14 cellular contexts compared by ENCODE assay signal in the genomic region with DNA sequence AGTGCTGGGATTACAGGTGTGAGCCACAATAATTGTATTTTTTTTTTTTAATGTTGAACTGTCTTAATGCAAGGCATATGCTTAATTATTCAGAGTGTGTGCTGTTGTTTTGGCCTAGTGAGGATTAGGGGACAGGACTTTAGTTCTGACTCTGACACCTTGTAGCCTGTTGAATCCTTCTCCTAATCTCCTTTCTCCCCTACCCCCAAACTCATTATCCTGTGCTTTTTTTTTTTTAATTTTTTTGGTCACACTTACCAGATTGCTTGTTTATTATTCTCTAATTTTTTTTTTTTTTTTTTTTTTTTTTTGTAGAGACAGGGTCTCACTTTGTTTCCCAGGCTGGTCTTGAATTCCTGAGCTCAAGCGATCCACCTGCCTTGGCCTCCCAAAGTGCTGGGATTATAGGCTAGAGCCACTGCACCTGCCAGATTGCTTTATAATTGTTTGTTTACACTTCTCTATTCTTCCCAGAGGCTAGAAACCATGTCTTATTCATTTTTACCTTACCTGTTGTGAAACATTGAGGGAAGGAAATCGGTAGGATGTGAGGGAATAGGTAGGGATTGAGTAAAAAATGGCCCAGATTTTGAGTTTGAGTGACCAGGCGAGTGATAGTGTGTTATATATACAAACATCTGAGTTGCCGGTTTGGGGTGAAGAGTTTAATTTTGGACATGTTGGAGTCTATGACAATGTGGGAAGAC. TPM values are rescaled to one million over a fixed set of nuclear protein-coding genes. Genes with fewer than 3 reads are reported as not detected.
DNase-seq lines count a peak whose midpoint lies in the region; ATAC-seq, FAIRE-seq and TF ChIP-seq lines count a peak whose summit lies in the region.
"Had no signal": no experiment of that assay in that cellular context is flagged by ENCODE, and none has a peak within 500 bp of the region (broad histone marks: within the 10 kb centered on the region; RNA-seq: fewer than 3 reads in every experiment).

No MANE protein-coding gene starts in this region.

- in situ Hi-C loops in GM12878 (cut with MboI), result no loop called here

- peaks cover 69% of the 10 kb centered on the region for H3K79me2 ChIP-seq in GM12878 (ENCODE audit: control insufficient read depth, insufficient read depth, low read length)

- no peak for FAIRE-seq in GM12878 (lab: Jason Lieb, UNC)
- FAIRE-seq: HTR-8/SVneo had no signal

- TF ChIP-seq CTCF in GM12878 (IDR thresholded peaks at IDR 0.05 in 2 of 3, conservative IDR thresholded peaks at IDR 0.05 in 1 of 3; ENCODE audit: control insufficient read depth in 2 of 3, extremely low read depth in 1 of 3, insufficient read depth in 1 of 3, low read depth in 3 of 3, low read length in 3 of 3) (no peak), neutrophil (IDR thresholded peaks at IDR 0.05) (no peak), lower leg skin (IDR thresholded peaks at IDR 0.05) (no peak)

- RAD21 ChIA-PET in GM12878 (lab: Charles Lee; ENCODE audit: unreplicated experiment), result interaction anchor here (0.7 to 3.4 kb wide), 9 partner anchors 16 to 275 kb away, joined by 3 to 56 read pairs (median 5); partner anchors contain the start of gene DIP2B

- TF ChIP-seq EP300 in GM12878 (IDR thresholded peaks at IDR 0.05; ENCODE audit: borderline replicate concordance in 1 of 2, control insufficient read depth in 1 of 2, low read depth in 2 of 2, low read length in 2 of 2), result no peak

- H3K27me3 ChIP-seq in GM12878 (replicated peaks in 1 of 2; ENCODE audit: control insufficient read depth in 2 of 2, insufficient read depth in 2 of 2, low read length in 1 of 2), result no peaks in the 10 kb centered on the region
- H3K27me3 ChIP-seq in neutrophil, result no peaks in the 10 kb centered on the region
- H3K27me3 ChIP-seq: cardiac muscle cell had no signal

- no peak for TF ChIP-seq RAD21 in GM12878 (IDR thresholded peaks at IDR 0.05; ENCODE audit: insufficient read depth, low read depth, low read length)

- BruUV-seq in GM12878 (replicated peaks; lab: Mats Ljungman, UMichigan), result no TSS peak

- peak overlapping the region; percentile 80 for H3K4me2 ChIP-seq in GM12878 (ENCODE audit: control insufficient read depth, insufficient read depth)

- intact Hi-C loops in GM12878 (cut with micrococcal nuclease; ENCODE audit: unreplicated experiment) (no loop called here), lower leg skin (cut with DNase I; ENCODE audit: low total_unique reads) (no loop called here)

- H3K4me1 ChIP-seq in GM12878 (ENCODE audit: control insufficient read depth, insufficient read depth, low read length), result peaks cover 34% of the 10 kb centered on the region
- peaks cover 51 to 64% of the 10 kb centered on the region in 2 experiments for H3K4me1 ChIP-seq in neutrophil (ENCODE audit: control insufficient read depth in 1 of 2, insufficient read depth in 1 of 2, low read depth in 1 of 2, low read length in 1 of 2)

- no peaks in the 10 kb centered on the region for H3K9me3 ChIP-seq in GM12878 (replicated peaks; ENCODE audit: control insufficient read depth, insufficient read depth, low read length)
- H3K9me3 ChIP-seq in neutrophil, result no peaks in the 10 kb centered on the region
- H3K9me3 ChIP-seq: thoracic aorta had no signal

- DNase-seq in NCI-H748 (lab: John Stamatoyannopoulos, UW; ENCODE audit: unreplicated experiment) (peak; percentile 74), NCI-H748 treated with DMSO at 0.1 percent for 48 hours (lab: John Stamatoyannopoulos, UW) (no peak), NCI-H146 (lab: John Stamatoyannopoulos, UW) (peak; percentile 67), GM12878 (ENCODE audit: low read depth, low spot score) (no peak), lower leg skin (ENCODE audit: low spot score in 2 of 2) (no peak)
- DNase-seq: activated CD8-positive, alpha-beta memory T cell treated with anti-CD3 and anti-CD28 coated beads, Interleukin-2, amount 50 U/mL, for 48 hours; DMS153; NCI-H1092 treated with DMSO at 0.1 percent for 48 hours had no signal

- H3K9ac ChIP-seq in GM12878 (ENCODE audit: control insufficient read depth, insufficient read depth, low read length), result 0 out of 2 replicates have a peak overlapping the region, but pooled peaks have one; percentile 25

- H3K4me3 ChIP-seq in GM12878, result peak overlapping the region; percentile 19; the same call in 1 of the 2 replicates
- no peak overlapping the region for H3K4me3 ChIP-seq in neutrophil (ENCODE audit: low read depth in 1 of 2, low read length in 1 of 2)
- no peak overlapping the region for H3K4me3 ChIP-seq in lower leg skin (ENCODE audit: low read depth, poor library complexity, severe bottlenecking)
- H3K4me3 ChIP-seq: cardiac muscle cell, thoracic aorta had no signal

- no peak for ATAC-seq in GM12878
- no peak for ATAC-seq in HG03039 (IDR thresholded peaks at IDR 0.05; ENCODE audit: unreplicated experiment)
- ATAC-seq in GM18519 (IDR thresholded peaks at IDR 0.05; ENCODE audit: low FRiP score, unreplicated experiment), result no peak

- H3K27ac ChIP-seq in GM12878 (ENCODE audit: control insufficient read depth, insufficient read depth) (peak overlapping the region; percentile 64), neutrophil (peak overlapping the region; percentile 51)
- H3K27ac ChIP-seq: cardiac muscle cell, thoracic aorta had no signal

- 96% methylated on average over 4 of the region's 4 CpGs for WGBS in GM12878 (ENCODE audit: insufficient coverage, insufficient replicate concordance, low lambda C conversion rate, missing lambda C conversion rate)
- 63 to 70% methylated on average over 4 of the region's 4 CpGs for WGBS in lower leg skin, 2 donors

- CTCF ChIA-PET in GM12878 (lab: Yijun Ruan, JAX), result interaction anchor here (0.8 to 2.2 kb wide), 9 partner anchors 8 to 60 kb away, joined by 3 to 8 read pairs (median 4); partner anchors contain the start of gene DIP2B

- H2AFZ ChIP-seq in GM12878 (ENCODE audit: control insufficient read depth, low read depth, low read length), result no peak overlapping the region

- SMC1A ChIA-PET in GM12878 (lab: Charles Lee; ENCODE audit: uncharacterized antibody, unreplicated experiment), result interaction anchor here (0.6 to 7.6 kb wide), 14 partner anchors 11 to 127 kb away, joined by 3 to 94 read pairs (median 4); no protein-coding TSS in a partner anchor

- POLR2A ChIA-PET in GM12878 (lab: Charles Lee), result interaction anchor here (0.6 to 2.7 kb wide), 5 partner anchors 17 to 495 kb away, joined by 3 to 11 read pairs (median 3); partner anchors contain the start of gene DIP2B

- H4K20me1 ChIP-seq in GM12878 (ENCODE audit: control insufficient read depth, insufficient read depth), result no peaks in the 10 kb centered on the region

- H3K36me3 ChIP-seq in GM12878 (ENCODE audit: control insufficient read depth in 2 of 2, insufficient read depth in 2 of 2, low read length in 1 of 2) (0 out of 4 replicates have a peak, but pooled peaks cover 0 to 3% of the 10 kb centered on the region in 2 experiments), neutrophil (no peaks in the 10 kb centered on the region)
- H3K36me3 ChIP-seq: cardiac muscle cell, thoracic aorta had no signal

- TF ChIP-seq POLR2A in GM12878 (IDR thresholded peaks at IDR 0.05; ENCODE audit: low read depth, low read length) (no peak), lower leg skin (IDR thresholded peaks at IDR 0.05) (no peak)

TF ChIP-seq in GM12878, 131 proteins besides CTCF, POLR2A, EP300 and RAD21:
- TF ChIP-seq CBX3 (IDR thresholded peaks at IDR 0.05; ENCODE audit: borderline replicate concordance, low read depth) (no peak), PBX3 (IDR thresholded peaks at IDR 0.05; ENCODE audit: insufficient replicate concordance, low read depth, low read length) (no peak), ZNF384 (IDR thresholded peaks at IDR 0.05; ENCODE audit: borderline replicate concordance, low read depth, low read length) (0 out of 2 replicates have a peak, but pooled peaks have one; percentile 15), HSF1 (IDR thresholded peaks at IDR 0.05; ENCODE audit: low read depth, low read length) (no peak)

RNA-seq across cellular contexts. Expression of gene DIP2B, which starts 32.2 kb away (rescaled TPM):
- total RNA-seq in GM12878 (2013; cell fraction: nucleolus; rRNA removed), result 77.3 and 79.8 TPM in 2 replicates
- total RNA-seq in GM12878 (2014; rRNA removed) (18.2 and 19.1 TPM in 2 replicates), GM12878 (2014; rRNA removed; fragmentation: Illumina TruSeq; extraction: Trizol) (22.2 and 22.3 TPM in 2 replicates), GM12878 (2021) (28.5 and 30.0 TPM in 2 replicates), lower leg skin (100 to 1,000 TPM in 1 of 4 donors, 10 to 100 TPM in 3; 56.9 to 104 (median 68.6) TPM)
- 9.3 TPM for polyA plus RNA-seq in GM12878 (2011; ENCODE audit: low read depth)
- polyA plus RNA-seq in GM12878 (2011; rRNA removed) (20.7 and 22.2 TPM in 2 replicates), GM12878 (2014; fragmentation: Illumina TruSeq; extraction: Trizol) (24.4 and 27.1 TPM in 2 replicates), GM12878 (2014; fragmentation: Nextera tagmentation; extraction: Ambion mirVana) (1 to 10 TPM; 4.5 to 4.6 TPM), GM12878 (2014; rRNA removed) (16.5 and 18.3 TPM in 2 replicates), GM12878 (2016; fragmentation: Nextera tagmentation; extraction: Ambion mirVana) (10 to 100 TPM; 14.3 to 19.0 TPM)
- polyA plus RNA-seq in GM12878 (2011; cell fraction: cytosol; rRNA removed), result 16.0 and 17.4 TPM in 2 replicates
- 20.7 and 21.0 TPM in 2 replicates for polyA plus RNA-seq in GM12878 (2011; cell fraction: nucleus; rRNA removed)
- 10.0 and 14.7 TPM in 2 replicates for polyA plus RNA-seq in GM12878 (2012)
- 53.0 and 57.6 TPM in 2 replicates for polyA minus RNA-seq in GM12878 (2011; rRNA and poly(A)+ RNA removed)
- 14.8 and 17.8 TPM in 2 replicates for polyA minus RNA-seq in GM12878 (2011; cell fraction: cytosol; rRNA and poly(A)+ RNA removed)
- polyA minus RNA-seq in GM12878 (2011; cell fraction: nucleus; rRNA and poly(A)+ RNA removed), result 18.7 and 25.4 TPM in 2 replicates

Comparison
In these comparisons a context has a peak if more than half of its experiments do, and no peak if none do; other contexts are left out.
1. DNase-seq: peak in NCI-H748 (single experiment) and NCI-H146 (single experiment); none in NCI-H748 treated with DMSO at 0.1 percent for 48 hours (single experiment), GM12878 (single experiment) and lower leg skin (0 of 2).